In genomic region chr19:3710265-3710812, GRCh38 we compare ENCODE assay signal across 8 cellular contexts. TPM values are rescaled to one million over a fixed set of nuclear protein-coding genes. Genes with fewer than 3 reads are reported as not detected.
DNase-seq lines count a peak whose midpoint lies in the region; ATAC-seq and TF ChIP-seq lines count a peak whose summit lies in the region.

No MANE protein-coding gene starts in this region.

- H3K4me3 Mint-ChIP-seq in nephron progenitor cell: no peak overlapping the region
- H3K4me3 Mint-ChIP-seq in activated T-helper 1 cell treated with anti-CD3 and anti-CD28 coated beads, Interleukin-12 subunit alpha, Interleukin-12 subunit beta, Interleukin-2, Interleukin-4 antibody, amounts not matched to agents 30 ng/mL and 10 ng/mL and 1 ng/mL, durations not matched to agents 14 hours and 24 hours and 36 hours: no peak overlapping the region

- H3K36me3 Mint-ChIP-seq in nephron progenitor cell (ENCODE audit: low read depth): no peaks in the 10 kb centered on the region
- H3K36me3 Mint-ChIP-seq in activated T-helper 1 cell treated with anti-CD3 and anti-CD28 coated beads, Interleukin-12 subunit alpha, Interleukin-12 subunit beta, Interleukin-2, Interleukin-4 antibody, amounts not matched to agents 30 ng/mL and 10 ng/mL and 1 ng/mL, durations not matched to agents 14 hours and 24 hours and 36 hours (ENCODE audit: low read depth): no peaks in the 10 kb centered on the region

- in situ Hi-C loops in Caki2 (cut with HindIII; ENCODE audit: low pct_unique_long_range_greater_than_20kb, low sequenced_read_pairs): no loop called here

- DNase-seq in Caki2 (ENCODE audit: low read depth) (peak; percentile 44), NCI-H2107 (lab: John Stamatoyannopoulos, UW) (peak; percentile 48), breast epithelium (ENCODE audit: low spot score in 2 of 2) (peak; percentile 74 to 93), mucosa of gallbladder (ENCODE audit: low spot score) (peak; percentile 95), nephron progenitor cell (no peak)
- no peak for DNase-seq in activated T-helper 1 cell treated with anti-CD3 and anti-CD28 coated beads, Interleukin-12 subunit alpha, Interleukin-12 subunit beta, Interleukin-2, Interleukin-4 antibody, amounts not matched to agents 30 ng/mL and 10 ng/mL and 1 ng/mL, durations not matched to agents 14 hours and 24 hours and 36 hours (ENCODE audit: low spot score)

- no peaks in the 10 kb centered on the region for H3K36me3 ChIP-seq in breast epithelium

- no peak for ATAC-seq in HG03196 (IDR thresholded peaks at IDR 0.05; ENCODE audit: unreplicated experiment)
- no peak for ATAC-seq in HG03159 (IDR thresholded peaks at IDR 0.05; ENCODE audit: unreplicated experiment)

- peak overlapping the region; percentile 55 for H3K27ac ChIP-seq in breast epithelium

- peaks cover 0 to 8% of the 10 kb centered on the region in 2 donors for H3K4me1 ChIP-seq in breast epithelium

- intact Hi-C loops in breast epithelium (cut with DNase I; ENCODE audit: low total_unique reads): no loop called here
- intact Hi-C loops in activated T-helper 1 cell treated with anti-CD3 and anti-CD28 coated beads, Interleukin-12 subunit alpha, Interleukin-12 subunit beta, Interleukin-2, Interleukin-4 antibody, amounts not matched to agents 30 ng/mL and 10 ng/mL and 1 ng/mL, durations not matched to agents 14 hours and 24 hours and 36 hours (cut with micrococcal nuclease): no loop called here

- no peak overlapping the region for H3K4me3 ChIP-seq in breast epithelium

- H3K9me3 Mint-ChIP-seq in nephron progenitor cell: no peaks in the 10 kb centered on the region
- no peaks in the 10 kb centered on the region for H3K9me3 Mint-ChIP-seq in activated T-helper 1 cell treated with anti-CD3 and anti-CD28 coated beads, Interleukin-12 subunit alpha, Interleukin-12 subunit beta, Interleukin-2, Interleukin-4 antibody, amounts not matched to agents 30 ng/mL and 10 ng/mL and 1 ng/mL, durations not matched to agents 14 hours and 24 hours and 36 hours

- H3K27ac Mint-ChIP-seq in nephron progenitor cell: no peak overlapping the region
- H3K27ac Mint-ChIP-seq in activated T-helper 1 cell treated with anti-CD3 and anti-CD28 coated beads, Interleukin-12 subunit alpha, Interleukin-12 subunit beta, Interleukin-2, Interleukin-4 antibody, amounts not matched to agents 30 ng/mL and 10 ng/mL and 1 ng/mL, durations not matched to agents 14 hours and 24 hours and 36 hours: no peak overlapping the region

- peaks cover 50% of the 10 kb centered on the region for H3K27me3 Mint-ChIP-seq in nephron progenitor cell (ENCODE audit: low read depth, poor library complexity)
- peaks cover 15% of the 10 kb centered on the region for H3K27me3 Mint-ChIP-seq in activated T-helper 1 cell treated with anti-CD3 and anti-CD28 coated beads, Interleukin-12 subunit alpha, Interleukin-12 subunit beta, Interleukin-2, Interleukin-4 antibody, amounts not matched to agents 30 ng/mL and 10 ng/mL and 1 ng/mL, durations not matched to agents 14 hours and 24 hours and 36 hours (ENCODE audit: insufficient read depth)

- H3K4me1 Mint-ChIP-seq in nephron progenitor cell: peaks cover 30% of the 10 kb centered on the region
- no peaks in the 10 kb centered on the region for H3K4me1 Mint-ChIP-seq in activated T-helper 1 cell treated with anti-CD3 and anti-CD28 coated beads, Interleukin-12 subunit alpha, Interleukin-12 subunit beta, Interleukin-2, Interleukin-4 antibody, amounts not matched to agents 30 ng/mL and 10 ng/mL and 1 ng/mL, durations not matched to agents 14 hours and 24 hours and 36 hours (ENCODE audit: low read depth)

- no peak for TF ChIP-seq POLR2A in breast epithelium (IDR thresholded peaks at IDR 0.05)

- no peaks in the 10 kb centered on the region for H3K27me3 ChIP-seq in breast epithelium

- no peak for TF ChIP-seq CTCF in breast epithelium (IDR thresholded peaks at IDR 0.05)
- no peak for TF ChIP-seq CTCF in nephron progenitor cell (IDR thresholded peaks at IDR 0.05)

- H3K9me3 ChIP-seq in breast epithelium: no peaks in the 10 kb centered on the region

RNA-seq across cellular contexts. Expression of gene TJP3, which starts 2.2 kb away (rescaled TPM):
- 2.7 and 5.0 TPM in 2 replicates for total RNA-seq in Caki2 (2014; rRNA removed; shearing (Covaris generic); ENCODE audit: low replicate concordance)
- total RNA-seq in breast epithelium (10 to 100 TPM in 2 of 3 donors, under 1 TPM in 1; 0.16 to 36.6 (median 20.0) TPM), mucosa of gallbladder (141 TPM)
- total RNA-seq in activated T-helper 1 cell treated with anti-CD3 and anti-CD28 coated beads, Interleukin-12 subunit alpha, Interleukin-12 subunit beta, Interleukin-2, Interleukin-4 antibody, amounts not matched to agents 30 ng/mL and 10 ng/mL and 1 ng/mL, durations not matched to agents 14 hours and 24 hours and 36 hours: 0.08 TPM in 1 of 2 replicates, not detected in the other

RNA-seq across cellular contexts. Expression of gene PIP5K1C, which starts 10.1 kb away (rescaled TPM):
- 2.3 and 6.4 TPM in 2 replicates for total RNA-seq in Caki2 (2014; rRNA removed; shearing (Covaris generic); ENCODE audit: low replicate concordance)
- total RNA-seq in breast epithelium (10 to 100 TPM; 14.6 to 15.7 (median 15.7) TPM), mucosa of gallbladder (72.9 TPM)
- 24.5 and 28.0 TPM in 2 replicates for total RNA-seq in activated T-helper 1 cell treated with anti-CD3 and anti-CD28 coated beads, Interleukin-12 subunit alpha, Interleukin-12 subunit beta, Interleukin-2, Interleukin-4 antibody, amounts not matched to agents 30 ng/mL and 10 ng/mL and 1 ng/mL, durations not matched to agents 14 hours and 24 hours and 36 hours

RNA-seq across cellular contexts. Expression of gene APBA3, which starts 51.2 kb away (rescaled TPM):
- total RNA-seq in Caki2 (2014; rRNA removed; shearing (Covaris generic); ENCODE audit: low replicate concordance): 26.1 and 29.0 TPM in 2 replicates
- total RNA-seq in breast epithelium (10 to 100 TPM; 24.0 to 24.9 (median 24.6) TPM), mucosa of gallbladder (32.8 TPM)
- 45.4 and 48.9 TPM in 2 replicates for total RNA-seq in activated T-helper 1 cell treated with anti-CD3 and anti-CD28 coated beads, Interleukin-12 subunit alpha, Interleukin-12 subunit beta, Interleukin-2, Interleukin-4 antibody, amounts not matched to agents 30 ng/mL and 10 ng/mL and 1 ng/mL, durations not matched to agents 14 hours and 24 hours and 36 hours

RNA-seq across cellular contexts. Expression of gene MRPL54, which starts 52.1 kb away (rescaled TPM):
- total RNA-seq in Caki2 (2014; rRNA removed; shearing (Covaris generic); ENCODE audit: low replicate concordance): 15.6 and 26.7 TPM in 2 replicates
- total RNA-seq in breast epithelium: 10 to 100 TPM; 69.9 to 81.5 (median 73.4) TPM
- 57.5 TPM for total RNA-seq in mucosa of gallbladder
- 88.2 and 94.7 TPM in 2 replicates for total RNA-seq in activated T-helper 1 cell treated with anti-CD3 and anti-CD28 coated beads, Interleukin-12 subunit alpha, Interleukin-12 subunit beta, Interleukin-2, Interleukin-4 antibody, amounts not matched to agents 30 ng/mL and 10 ng/mL and 1 ng/mL, durations not matched to agents 14 hours and 24 hours and 36 hours

Comparison
In these comparisons a context has a peak if more than half of its experiments do, and no peak if none do; other contexts are left out.
1. DNase-seq: peak in Caki2 (single experiment), NCI-H2107 (single experiment), breast epithelium (2 of 2) and mucosa of gallbladder (single experiment); none in nephron progenitor cell (single experiment) and activated T-helper 1 cell treated with anti-CD3 and anti-CD28 coated beads, Interleukin-12 subunit alpha, Interleukin-12 subunit beta, Interleukin-2, Interleukin-4 antibody, amounts not matched to agents 30 ng/mL and 10 ng/mL and 1 ng/mL, durations not matched to agents 14 hours and 24 hours and 36 hours (single experiment).